9 cellular contexts compared by ENCODE assay signal in the genomic region with DNA sequence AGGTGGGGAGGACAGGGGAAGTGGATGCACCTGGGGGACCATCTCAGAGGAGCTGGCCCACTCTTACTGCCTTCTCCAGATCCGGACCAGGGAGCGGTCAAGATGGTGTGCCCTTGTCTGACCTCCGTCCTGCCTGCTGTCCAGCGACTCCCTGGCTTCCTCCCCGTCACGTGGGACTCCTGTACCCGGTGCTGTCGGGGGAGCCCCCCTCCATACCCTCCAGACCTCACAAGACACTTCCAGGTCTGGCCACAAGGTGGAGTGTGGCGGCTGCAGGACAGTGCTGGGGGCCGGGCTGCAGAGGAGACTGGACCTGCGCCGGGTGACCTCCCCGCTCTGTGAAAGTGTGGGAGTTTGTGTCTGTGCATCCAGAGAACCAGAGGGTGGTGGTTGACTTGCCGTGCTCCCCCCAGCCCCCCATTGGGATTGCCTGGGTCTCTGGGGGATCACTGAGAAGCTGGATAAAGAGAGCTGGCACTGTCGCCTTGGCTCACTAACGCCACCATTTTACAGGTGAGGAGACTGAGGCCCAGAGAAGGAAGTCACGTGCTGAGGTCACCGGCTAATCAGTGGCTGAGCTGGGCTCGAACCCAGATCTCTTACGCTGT. TPM values are rescaled to one million over a fixed set of nuclear protein-coding genes. Genes with fewer than 3 reads are reported as not detected.
A peak's percentile ranks its signal among the peaks of the same experiment; 100 is the strongest.
DNase-seq lines count a peak whose midpoint lies in the region; ATAC-seq and TF ChIP-seq lines count a peak whose summit lies in the region.
"Had no signal": no experiment of that assay in that cellular context is flagged by ENCODE, and none has a peak within 500 bp of the region (broad histone marks: within the 10 kb centered on the region; RNA-seq: fewer than 3 reads in every experiment).

No MANE protein-coding gene starts in this region.

- H3K9me2 ChIP-seq in PC-3 (replicated peaks; ENCODE audit: low read length), result no peaks in the 10 kb centered on the region

- H2AFZ ChIP-seq in PC-3 (ENCODE audit: low read length), result peak overlapping the region; percentile 42; the same call in 1 of the 2 replicates

- H3F3A ChIP-seq in PC-3 (ENCODE audit: low read length, unreplicated experiment), result no peaks in the 10 kb centered on the region

- H3K4me2 ChIP-seq in PC-3 (ENCODE audit: low read length), result no peak overlapping the region

- no peaks in the 10 kb centered on the region for H3K9me3 ChIP-seq in PC-3 (ENCODE audit: low read length)
- H3K9me3 ChIP-seq in vagina, result no peaks in the 10 kb centered on the region

- peak; percentile 10 for DNase-seq in NK-92 treated with Interleukin-12 subunit alpha and Interleukin-12 subunit beta, amount 100 ng/mL, for 24 hours (lab: John Stamatoyannopoulos, UW)
- DNase-seq in NK-92 (lab: John Stamatoyannopoulos, UW; ENCODE audit: unreplicated experiment) (no peak), PC-3 (peak; percentile 56), activated T-helper 1 cell treated with Interleukin-2 at 50 U/mL for 16 hours (ENCODE audit: low read depth) (peak; percentile 15), fibroblast of the aortic adventitia (ENCODE audit: low read depth) (peak; percentile 50), occipital lobe (lab: John Stamatoyannopoulos, UW) (peak; percentile 21), vagina (ENCODE audit: extremely low spot score in 2 of 2) (no peak)

- CTCF ChIA-PET in PC-3 (lab: Charles Lee), result no interaction called here

- H3K27me3 ChIP-seq in PC-3 (ENCODE audit: low read length), result no peaks in the 10 kb centered on the region
- no peaks in the 10 kb centered on the region for H3K27me3 ChIP-seq in vagina

- TF ChIP-seq CTCF in PC-3 (conservative IDR thresholded peaks at IDR 0.05; ENCODE audit: low read depth, low read length), result peak; percentile 78
- peak; percentile 84 for TF ChIP-seq CTCF in fibroblast of the aortic adventitia (IDR thresholded peaks at IDR 0.05; ENCODE audit: insufficient read depth, low read length)
- TF ChIP-seq CTCF in vagina (IDR thresholded peaks at IDR 0.05), result peak in 2 of 3 experiments; percentile 46 to 54

- intact Hi-C loops in PC-3 (cut with micrococcal nuclease) (loop anchor here (1.0 to 5.0 kb wide), 2 partner anchors 31 to 247 kb away; no protein-coding TSS in a partner anchor), vagina (cut with DNase I) (no loop called here)

- H3K79me2 ChIP-seq in PC-3 (ENCODE audit: low read length), result no peaks in the 10 kb centered on the region

- TF ChIP-seq POLR2A in vagina (IDR thresholded peaks at IDR 0.05), result no peak

- H3K9ac ChIP-seq in PC-3 (ENCODE audit: low read length), result no peak overlapping the region

- H3K4me1 ChIP-seq in PC-3 (ENCODE audit: insufficient read depth, low read length) (no peaks in the 10 kb centered on the region), vagina (no peaks in the 10 kb centered on the region)

- ATAC-seq in HG03103 (IDR thresholded peaks at IDR 0.05; ENCODE audit: low read depth, unreplicated experiment) (peak; percentile 58), PC-3 (peak; percentile 83)

- POLR2A ChIA-PET in PC-3 (lab: Charles Lee; ENCODE audit: unreplicated experiment), result no interaction called here

- no peaks in the 10 kb centered on the region for H3K36me3 ChIP-seq in PC-3 (ENCODE audit: low read depth, low read length)
- H3K36me3 ChIP-seq in vagina, result no peaks in the 10 kb centered on the region

- H4K20me1 ChIP-seq in PC-3 (ENCODE audit: low read length), result no peaks in the 10 kb centered on the region

- no TSS peak for BruUV-seq in PC-3 (replicated peaks; lab: Mats Ljungman, UMichigan)

- H3K4me3 ChIP-seq in PC-3 (ENCODE audit: low read length) (no peak overlapping the region), fibroblast of the aortic adventitia (ENCODE audit: low read depth, low read length) (no peak overlapping the region), vagina (no peak overlapping the region)

- H3K27ac ChIP-seq in PC-3 (ENCODE audit: low read length) (no peak overlapping the region), vagina (no peak overlapping the region)

RNA-seq across cellular contexts. Expression of a gene that starts 1.9 kb away (rescaled TPM):
- total RNA-seq in PC-3 (2014; rRNA removed), result not detected in 2 replicates
- total RNA-seq in fibroblast of the aortic adventitia (ENCODE audit: low replicate concordance), result 0.08 TPM in 1 of 2 replicates, not detected in the other
- total RNA-seq in occipital lobe, result 5.3 TPM
- not detected for total RNA-seq in vagina
- total RNA-seq: pulmonary artery endothelial cell had no signal

Comparison
In these comparisons a context has a peak if more than half of its experiments do, and no peak if none do; other contexts are left out.
1. DNase-seq: peak in NK-92 treated with Interleukin-12 subunit alpha and Interleukin-12 subunit beta, amount 100 ng/mL, for 24 hours (single experiment), PC-3 (single experiment), activated T-helper 1 cell treated with Interleukin-2 at 50 U/mL for 16 hours (single experiment), fibroblast of the aortic adventitia (single experiment) and occipital lobe (single experiment); none in NK-92 (single experiment) and vagina (0 of 2).
2. Peak in every context shown above with its lines, with median percentiles within 50 percentile points of each other: CTCF ChIP-seq.